ENCODE assay signal across 1 cellular context in the genomic region with DNA sequence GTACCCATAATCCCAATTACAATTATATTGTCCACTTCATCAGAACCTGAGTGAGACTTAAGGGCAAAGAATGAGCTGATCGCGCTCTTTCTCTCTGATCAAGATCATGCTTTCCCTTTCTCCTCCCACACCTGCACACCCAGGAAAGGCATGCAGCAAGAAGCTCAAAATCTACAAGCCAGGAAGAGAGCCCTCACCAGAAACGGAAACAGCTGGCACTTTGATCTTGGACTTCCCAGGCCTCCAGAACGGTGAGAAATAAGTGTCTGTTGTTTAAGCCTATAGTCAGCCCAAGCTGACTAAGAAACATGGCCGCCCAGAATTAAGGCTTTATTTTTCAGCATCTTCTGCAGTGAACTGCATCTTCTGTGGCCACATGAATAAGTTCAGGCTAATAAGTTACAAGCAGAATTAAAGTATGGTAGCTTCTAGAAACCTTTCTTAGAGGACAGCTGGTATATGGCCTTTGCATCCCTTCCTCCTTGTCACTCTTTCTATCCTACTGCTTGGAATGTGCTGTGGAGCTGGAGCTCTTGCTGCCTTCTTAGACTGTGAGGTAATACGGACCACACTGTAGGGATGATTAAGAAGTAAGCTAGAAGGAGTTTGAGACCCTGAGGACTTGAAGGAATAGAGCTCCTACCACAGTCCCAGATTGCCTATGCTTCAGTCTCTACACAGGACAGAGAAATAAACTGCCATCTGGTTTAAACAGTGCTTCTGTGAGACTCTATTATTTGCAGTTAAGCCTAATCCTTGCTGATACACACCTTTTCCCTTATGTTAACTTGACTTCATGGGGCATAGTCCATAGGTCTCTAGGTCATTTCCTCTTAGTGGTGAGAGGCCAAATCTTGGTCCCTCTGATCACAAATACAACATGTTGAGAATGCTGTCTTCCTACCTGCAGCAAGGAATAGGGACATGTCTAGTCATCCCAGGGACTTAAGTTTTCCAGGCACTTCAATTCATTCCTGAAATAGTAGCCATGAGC.
TF ChIP-seq lines count a peak whose summit lies in the region.

No MANE protein-coding gene starts in this region.

TF ChIP-seq in liver, 16 proteins besides CTCF, POLR2A, EP300 and RAD21 (continued from another document):
- TF ChIP-seq, protein P1, sequence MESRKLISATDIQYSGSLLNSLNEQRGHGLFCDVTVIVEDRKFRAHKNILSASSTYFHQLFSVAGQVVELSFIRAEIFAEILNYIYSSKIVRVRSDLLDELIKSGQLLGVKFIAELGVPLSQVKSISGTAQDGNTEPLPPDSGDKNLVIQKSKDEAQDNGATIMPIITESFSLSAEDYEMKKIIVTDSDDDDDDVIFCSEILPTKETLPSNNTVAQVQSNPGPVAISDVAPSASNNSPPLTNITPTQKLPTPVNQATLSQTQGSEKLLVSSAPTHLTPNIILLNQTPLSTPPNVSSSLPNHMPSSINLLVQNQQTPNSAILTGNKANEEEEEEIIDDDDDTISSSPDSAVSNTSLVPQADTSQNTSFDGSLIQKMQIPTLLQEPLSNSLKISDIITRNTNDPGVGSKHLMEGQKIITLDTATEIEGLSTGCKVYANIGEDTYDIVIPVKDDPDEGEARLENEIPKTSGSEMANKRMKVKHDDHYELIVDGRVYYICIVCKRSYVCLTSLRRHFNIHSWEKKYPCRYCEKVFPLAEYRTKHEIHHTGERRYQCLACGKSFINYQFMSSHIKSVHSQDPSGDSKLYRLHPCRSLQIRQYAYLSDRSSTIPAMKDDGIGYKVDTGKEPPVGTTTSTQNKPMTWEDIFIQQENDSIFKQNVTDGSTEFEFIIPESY (IDR thresholded peaks at IDR 0.05) = no peak
- TF ChIP-seq NR2F2 (IDR thresholded peaks at IDR 0.05) (peak; percentile 44), EGR1 (IDR thresholded peaks at IDR 0.05; ENCODE audit: low read depth in 2 of 2) (no peak), JUND (IDR thresholded peaks at IDR 0.05) (no peak)
